In genomic region chr2:20551945-20552328, GRCh38 we compare ENCODE assay signal across 16 cellular contexts.
A peak's percentile ranks its signal among the peaks of the same experiment; 100 is the strongest.
DNase-seq lines count a peak whose midpoint lies in the region; ATAC-seq and TF ChIP-seq lines count a peak whose summit lies in the region.
"Had no signal": no experiment of that assay in that cellular context is flagged by ENCODE, and none has a peak within 500 bp of the region (broad histone marks: within the 10 kb centered on the region; RNA-seq: fewer than 3 reads in every experiment).

No MANE protein-coding gene starts in this region.

- no peak for TF ChIP-seq EP300 in suprapubic skin (IDR thresholded peaks at IDR 0.05)

- DNase-seq in RPMI8226 (peak; percentile 49), suprapubic skin (ENCODE audit: low spot score in 2 of 2) (no peak), COR-L47 (lab: John Stamatoyannopoulos, UW) (no peak), middle frontal gyrus (ENCODE audit: extremely low spot score, low spot score) (no peak)
- DNase-seq: CD8-positive, alpha-beta memory T cell; GF-D8; H7; NCI-H1105; NCI-H187 treated with DMSO at 0.1 percent for 48 hours; NCI-H2171; NCI-H446 treated with DMSO at 0.1 percent for 48 hours; NCI-H774 had no signal

- TF ChIP-seq CTCF in nephron (IDR thresholded peaks at IDR 0.05; ENCODE audit: unreplicated experiment in 3 of 3) (no peak), suprapubic skin (IDR thresholded peaks at IDR 0.05) (no peak)

- no peaks in the 10 kb centered on the region for H3K9me3 ChIP-seq in suprapubic skin

- no peaks in the 10 kb centered on the region for H3K27me3 ChIP-seq in suprapubic skin

- peaks cover 61% of the 10 kb centered on the region for H3K4me1 Mint-ChIP-seq in nephron
- H3K4me1 Mint-ChIP-seq: CD8-positive, alpha-beta memory T cell had no signal

- H3K27ac ChIP-seq in suprapubic skin, result peak overlapping the region; percentile 30

- peak; percentile 51 for ATAC-seq in GM18909 (IDR thresholded peaks at IDR 0.05; ENCODE audit: poor library complexity, unreplicated experiment)
- no peak for ATAC-seq in GM19351 (IDR thresholded peaks at IDR 0.05; ENCODE audit: unreplicated experiment)

- peaks cover 7% of the 10 kb centered on the region for H3K4me1 ChIP-seq in suprapubic skin

- H3K36me3 Mint-ChIP-seq in nephron (ENCODE audit: low read depth), result no peaks in the 10 kb centered on the region
- H3K36me3 Mint-ChIP-seq: CD8-positive, alpha-beta memory T cell had no signal

- TF ChIP-seq POLR2A in suprapubic skin (IDR thresholded peaks at IDR 0.05), result no peak

- no peaks in the 10 kb centered on the region for H3K9me3 Mint-ChIP-seq in nephron
- H3K9me3 Mint-ChIP-seq: CD8-positive, alpha-beta memory T cell had no signal

- H3K27me3 Mint-ChIP-seq in nephron (ENCODE audit: low read depth), result peaks cover 10% of the 10 kb centered on the region

- peak overlapping the region; percentile 69 to 95 (median 76) for H3K27ac Mint-ChIP-seq in nephron
- H3K27ac Mint-ChIP-seq: B cell; CD8-positive, alpha-beta memory T cell had no signal

- no peak overlapping the region for H3K4me3 ChIP-seq in suprapubic skin

- peak overlapping the region in 2 of 3 experiments; percentile 7 to 25 for H3K4me3 Mint-ChIP-seq in nephron
- H3K4me3 Mint-ChIP-seq: B cell; CD8-positive, alpha-beta memory T cell had no signal

- WGBS in suprapubic skin, result 83% methylated on average over 5 of the region's 5 CpGs

- H3K36me3 ChIP-seq in suprapubic skin, result no peaks in the 10 kb centered on the region
